25 cellular contexts compared by ENCODE assay signal in the genomic region with DNA sequence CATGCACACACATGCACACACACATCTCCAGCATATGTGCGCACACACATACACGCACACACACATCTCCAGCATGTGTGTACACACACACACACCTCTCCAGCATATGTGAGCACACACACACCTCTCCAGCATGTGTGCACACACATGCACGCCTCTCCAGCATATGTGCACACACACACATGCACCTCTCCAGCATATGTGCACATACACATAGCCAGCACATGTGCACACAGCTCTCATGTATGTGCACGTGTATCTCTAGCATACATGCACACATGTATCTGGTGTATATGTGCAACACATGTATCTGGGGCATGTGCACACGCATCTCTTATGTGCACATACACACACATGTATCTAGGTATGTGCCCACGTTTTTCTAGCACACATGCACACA. TPM values are rescaled to one million over a fixed set of nuclear protein-coding genes. Genes with fewer than 3 reads are reported as not detected.
A peak's percentile ranks its signal among the peaks of the same experiment; 100 is the strongest.
DNase-seq lines count a peak whose midpoint lies in the region; ATAC-seq and TF ChIP-seq lines count a peak whose summit lies in the region.
"Had no signal": no experiment of that assay in that cellular context is flagged by ENCODE, and none has a peak within 500 bp of the region (broad histone marks: within the 10 kb centered on the region; RNA-seq: fewer than 3 reads in every experiment).

No MANE protein-coding gene starts in this region.

- H3K4me3 ChIP-seq in right cardiac atrium (ENCODE audit: low read length) (no peak overlapping the region), left ventricle myocardium inferior (no peak overlapping the region)
- H3K4me3 ChIP-seq: body of pancreas, heart right ventricle, right atrium auricular region, SJCRH30, suprapubic skin, vagina had no signal

- peak overlapping the region; percentile 21 for H3K27ac Mint-ChIP-seq in activated T-helper 1 cell treated with anti-CD3 and anti-CD28 coated beads, Interleukin-12 subunit alpha, Interleukin-12 subunit beta, Interleukin-2, Interleukin-4 antibody, amounts not matched to agents 30 ng/mL and 10 ng/mL and 1 ng/mL, durations not matched to agents 14 hours and 24 hours and 36 hours
- peak overlapping the region; percentile 40 for H3K27ac Mint-ChIP-seq in memory B cell
- H3K27ac Mint-ChIP-seq: activated T-helper 17 cell treated with anti-CD3 and anti-CD28 coated beads, Interleukin-2, amount 50 U/mL, for 72 hours; stimulated activated effector memory CD8-positive, alpha-beta T cell treated with anti-CD3 and anti-CD28 coated beads, Interleukin-12 subunit alpha, Interleukin-12 subunit beta, amount 100 ng/mL, for 72 hours had no signal

- H3K4me1 ChIP-seq in right cardiac atrium (ENCODE audit: control insufficient read depth, insufficient read depth, low read length) (no peaks in the 10 kb centered on the region), left ventricle myocardium inferior (no peaks in the 10 kb centered on the region)
- H3K4me1 ChIP-seq: body of pancreas, right atrium auricular region, suprapubic skin had no signal

- H3K27me3 ChIP-seq in right cardiac atrium (ENCODE audit: control insufficient read depth, insufficient read depth) (no peaks in the 10 kb centered on the region), left ventricle myocardium inferior (ENCODE audit: low read depth) (no peaks in the 10 kb centered on the region)
- H3K27me3 ChIP-seq: body of pancreas, heart right ventricle, right atrium auricular region, SJCRH30, spleen, suprapubic skin, vagina had no signal

- no peak for ATAC-seq in right cardiac atrium
- no peak for ATAC-seq in memory B cell (ENCODE audit: low read depth)
- ATAC-seq in GM19023 (IDR thresholded peaks at IDR 0.05; ENCODE audit: unreplicated experiment) = no peak
- ATAC-seq: activated T-helper 17 cell treated with anti-CD3 and anti-CD28 coated beads, Interleukin-2, amount 50 U/mL, for 72 hours; body of pancreas; left colon; stimulated activated effector memory CD8-positive, alpha-beta T cell treated with anti-CD3 and anti-CD28 coated beads, Interleukin-12 subunit alpha, Interleukin-12 subunit beta, amount 100 ng/mL, for 72 hours had no signal

- H3K4me3 Mint-ChIP-seq in activated T-helper 1 cell treated with anti-CD3 and anti-CD28 coated beads, Interleukin-12 subunit alpha, Interleukin-12 subunit beta, Interleukin-2, Interleukin-4 antibody, amounts not matched to agents 30 ng/mL and 10 ng/mL and 1 ng/mL, durations not matched to agents 14 hours and 24 hours and 36 hours = peak overlapping the region; percentile 27
- peak overlapping the region; percentile 49 for H3K4me3 Mint-ChIP-seq in memory B cell
- H3K4me3 Mint-ChIP-seq: activated T-helper 17 cell treated with anti-CD3 and anti-CD28 coated beads, Interleukin-2, amount 50 U/mL, for 72 hours had no signal

- H3K9me3 Mint-ChIP-seq in activated T-helper 1 cell treated with anti-CD3 and anti-CD28 coated beads, Interleukin-12 subunit alpha, Interleukin-12 subunit beta, Interleukin-2, Interleukin-4 antibody, amounts not matched to agents 30 ng/mL and 10 ng/mL and 1 ng/mL, durations not matched to agents 14 hours and 24 hours and 36 hours = no peaks in the 10 kb centered on the region
- H3K9me3 Mint-ChIP-seq in memory B cell = peaks cover 4% of the 10 kb centered on the region
- H3K9me3 Mint-ChIP-seq: activated T-helper 17 cell treated with anti-CD3 and anti-CD28 coated beads, Interleukin-2, amount 50 U/mL, for 72 hours; stimulated activated effector memory CD8-positive, alpha-beta T cell treated with anti-CD3 and anti-CD28 coated beads, Interleukin-12 subunit alpha, Interleukin-12 subunit beta, amount 100 ng/mL, for 72 hours had no signal

- H3K36me3 ChIP-seq in left ventricle myocardium inferior = peaks cover 60% of the 10 kb centered on the region
- H3K36me3 ChIP-seq: SJCRH30 had no signal

- peak in 2 of 3 donors; percentile 6 to 17 for DNase-seq in right cardiac atrium
- DNase-seq in left ventricle myocardium inferior = no peak
- DNase-seq in activated T-helper 1 cell treated with anti-CD3 and anti-CD28 coated beads, Interleukin-12 subunit alpha, Interleukin-12 subunit beta, Interleukin-2, Interleukin-4 antibody, amounts not matched to agents 30 ng/mL and 10 ng/mL and 1 ng/mL, durations not matched to agents 14 hours and 24 hours and 36 hours (ENCODE audit: low spot score) = no peak
- no peak for DNase-seq in memory B cell (ENCODE audit: low spot score in 2 of 2)
- DNase-seq in GM20000 (ENCODE audit: low spot score) = no peak
- no peak for DNase-seq in CD1c-positive myeloid dendritic cell (ENCODE audit: extremely low spot score)
- DNase-seq: activated CD4-positive, alpha-beta T cell treated with anti-CD3 and anti-CD28 coated beads for 4 hours; body of pancreas; effector CD8-positive, alpha-beta T cell; erythroblast; heart right ventricle; left colon; mesendoderm; NCI-H1417 treated with DMSO at 0.1 percent for 48 hours; NCI-H510A treated with DMSO at 0.1 percent for 48 hours; SJCRH30; spleen; stimulated activated CD4-positive, alpha-beta T cell treated with anti-CD3 and anti-CD28 coated beads, Interleukin-2, amount 100 ng/mL, for 48 hours had no signal

- TF ChIP-seq CTCF in left ventricle myocardium inferior (IDR thresholded peaks at IDR 0.05; ENCODE audit: borderline replicate concordance) (no peak), GM20000 (IDR thresholded peaks at IDR 0.05; ENCODE audit: extremely low read depth, missing control alignments) (no peak)

- intact Hi-C loops in right cardiac atrium (cut with DNase I) = no loop called here
- intact Hi-C loops in left ventricle myocardium inferior (cut with micrococcal nuclease) = no loop called here
- intact Hi-C loops in activated T-helper 1 cell treated with anti-CD3 and anti-CD28 coated beads, Interleukin-12 subunit alpha, Interleukin-12 subunit beta, Interleukin-2, Interleukin-4 antibody, amounts not matched to agents 30 ng/mL and 10 ng/mL and 1 ng/mL, durations not matched to agents 14 hours and 24 hours and 36 hours (cut with micrococcal nuclease) = no loop called here

- H3K27me3 Mint-ChIP-seq in activated T-helper 1 cell treated with anti-CD3 and anti-CD28 coated beads, Interleukin-12 subunit alpha, Interleukin-12 subunit beta, Interleukin-2, Interleukin-4 antibody, amounts not matched to agents 30 ng/mL and 10 ng/mL and 1 ng/mL, durations not matched to agents 14 hours and 24 hours and 36 hours (ENCODE audit: insufficient read depth) = no peaks in the 10 kb centered on the region
- no peaks in the 10 kb centered on the region for H3K27me3 Mint-ChIP-seq in memory B cell
- H3K27me3 Mint-ChIP-seq: activated T-helper 17 cell treated with anti-CD3 and anti-CD28 coated beads, Interleukin-2, amount 50 U/mL, for 72 hours had no signal

- peaks cover 4% of the 10 kb centered on the region for H3K36me3 Mint-ChIP-seq in activated T-helper 1 cell treated with anti-CD3 and anti-CD28 coated beads, Interleukin-12 subunit alpha, Interleukin-12 subunit beta, Interleukin-2, Interleukin-4 antibody, amounts not matched to agents 30 ng/mL and 10 ng/mL and 1 ng/mL, durations not matched to agents 14 hours and 24 hours and 36 hours (ENCODE audit: low read depth)
- H3K36me3 Mint-ChIP-seq in memory B cell = no peaks in the 10 kb centered on the region
- H3K36me3 Mint-ChIP-seq: CD14-positive monocyte had no signal

- no peaks in the 10 kb centered on the region for H3K9me3 ChIP-seq in right cardiac atrium (ENCODE audit: control insufficient read depth, low read length)
- H3K9me3 ChIP-seq in left ventricle myocardium inferior (replicated peaks) = no peaks in the 10 kb centered on the region
- H3K9me3 ChIP-seq: body of pancreas, heart right ventricle, right atrium auricular region, SJCRH30, spleen, suprapubic skin, vagina had no signal

- H3K4me1 Mint-ChIP-seq in activated T-helper 1 cell treated with anti-CD3 and anti-CD28 coated beads, Interleukin-12 subunit alpha, Interleukin-12 subunit beta, Interleukin-2, Interleukin-4 antibody, amounts not matched to agents 30 ng/mL and 10 ng/mL and 1 ng/mL, durations not matched to agents 14 hours and 24 hours and 36 hours (ENCODE audit: low read depth) = peaks cover 23% of the 10 kb centered on the region
- H3K4me1 Mint-ChIP-seq in memory B cell = peaks cover 18% of the 10 kb centered on the region

- H3K27ac ChIP-seq in right cardiac atrium (ENCODE audit: low read length) = no peak overlapping the region
- H3K27ac ChIP-seq in left ventricle myocardium inferior (replicated peaks) = no peak overlapping the region
- H3K27ac ChIP-seq: body of pancreas, heart right ventricle, right atrium auricular region, SJCRH30, suprapubic skin, vagina had no signal

- WGBS in right cardiac atrium = 88% methylated on average over 6 of the region's 6 CpGs

RNA-seq across cellular contexts. Expression of gene SLC19A1, which starts 57.9 kb away (rescaled TPM):
- 1 to 10 TPM; 2.3 to 5.0 (median 3.8) TPM for total RNA-seq in right cardiac atrium
- 3.9 TPM for polyA plus RNA-seq in right cardiac atrium
- 4.9 TPM for total RNA-seq in left ventricle myocardium inferior
- total RNA-seq in activated T-helper 1 cell treated with anti-CD3 and anti-CD28 coated beads, Interleukin-12 subunit alpha, Interleukin-12 subunit beta, Interleukin-2, Interleukin-4 antibody, amounts not matched to agents 30 ng/mL and 10 ng/mL and 1 ng/mL, durations not matched to agents 14 hours and 24 hours and 36 hours = 104 and 105 TPM in 2 replicates

Comparison
In these comparisons a context has a peak if more than half of its experiments do, and no peak if none do; other contexts are left out.
1. DNase-seq: peak in right cardiac atrium (2 of 3); none in left ventricle myocardium inferior (single experiment), activated T-helper 1 cell treated with anti-CD3 and anti-CD28 coated beads, Interleukin-12 subunit alpha, Interleukin-12 subunit beta, Interleukin-2, Interleukin-4 antibody, amounts not matched to agents 30 ng/mL and 10 ng/mL and 1 ng/mL, durations not matched to agents 14 hours and 24 hours and 36 hours (single experiment), memory B cell (0 of 2), GM20000 (single experiment) and CD1c-positive myeloid dendritic cell (single experiment).
2. RNA of gene SLC19A1, which starts 57.9 kb away (total RNA-seq): 104 to 105 TPM in activated T-helper 1 cell treated with anti-CD3 and anti-CD28 coated beads, Interleukin-12 subunit alpha, Interleukin-12 subunit beta, Interleukin-2, Interleukin-4 antibody, amounts not matched to agents 30 ng/mL and 10 ng/mL and 1 ng/mL, durations not matched to agents 14 hours and 24 hours and 36 hours; 4.9 TPM in left ventricle myocardium inferior (single experiment) and 2.3 to 5.0 TPM in right cardiac atrium; every median in the first group is over 10 times any median in the second.